8 cellular contexts compared by ENCODE assay signal in the genomic region with DNA sequence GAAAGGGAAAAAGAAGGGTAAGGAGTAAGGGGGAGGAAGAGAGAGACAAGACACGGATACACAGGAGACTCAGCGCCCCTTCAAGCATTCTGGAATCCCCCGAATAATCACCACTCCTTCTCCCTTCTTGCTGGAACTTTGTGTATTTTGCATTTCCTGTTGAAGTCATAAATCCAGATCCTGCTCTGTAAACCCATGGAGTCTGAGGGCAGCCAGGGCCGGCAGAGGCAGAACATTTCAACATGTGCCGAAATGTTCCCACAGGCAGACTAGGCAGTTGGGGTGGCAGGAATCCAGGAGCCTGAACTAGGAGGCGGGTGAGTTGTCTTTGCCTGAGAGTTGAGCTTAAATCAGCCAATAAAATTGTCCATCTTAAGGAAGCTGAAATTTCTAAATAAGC.
DNase-seq lines count a peak whose midpoint lies in the region; ATAC-seq, FAIRE-seq and TF ChIP-seq lines count a peak whose summit lies in the region.

No MANE protein-coding gene starts in this region.

- no peak for TF ChIP-seq POLR2A in Peyer's patch (IDR thresholded peaks at IDR 0.05)
- no peak for TF ChIP-seq POLR2A in esophagus squamous epithelium (IDR thresholded peaks at IDR 0.05)
- no peak for TF ChIP-seq POLR2A in transverse colon (IDR thresholded peaks at IDR 0.05)

- no peak for FAIRE-seq in D721Med (lab: Jason Lieb, UNC)

- H3K9me3 ChIP-seq in Peyer's patch (no peaks in the 10 kb centered on the region), esophagus squamous epithelium (no peaks in the 10 kb centered on the region), transverse colon (no peaks in the 10 kb centered on the region)

- ATAC-seq in HG03025 (IDR thresholded peaks at IDR 0.05; ENCODE audit: low FRiP score, unreplicated experiment) (no peak), GM18867 (IDR thresholded peaks at IDR 0.05; ENCODE audit: unreplicated experiment) (no peak)

- peak in 2 of 3 donors; percentile 41 to 82 for DNase-seq in Peyer's patch
- peak; percentile 28 for DNase-seq in esophagus squamous epithelium (lab: John Stamatoyannopoulos, UW)
- peak; percentile 39 for DNase-seq in midbrain (lab: John Stamatoyannopoulos, UW)
- peak; percentile 76 for DNase-seq in transverse colon
- DNase-seq in SKM-1 treated with dmso at 0.1 percent for 144 hours (lab: John Stamatoyannopoulos, UW; ENCODE audit: unreplicated experiment): no peak
- DNase-seq in D721Med (ENCODE audit: insufficient read length, low spot score): no peak

- peaks cover 0 to 28% (median 0%) of the 10 kb centered on the region in 4 donors for H3K4me1 ChIP-seq in Peyer's patch
- peaks cover 18 to 97% (median 73%) of the 10 kb centered on the region in 3 donors for H3K4me1 ChIP-seq in esophagus squamous epithelium
- peaks cover 19 to 35% (median 23%) of the 10 kb centered on the region in 4 donors for H3K4me1 ChIP-seq in transverse colon

- no peaks in the 10 kb centered on the region for H3K27me3 ChIP-seq in Peyer's patch
- no peaks in the 10 kb centered on the region for H3K27me3 ChIP-seq in esophagus squamous epithelium
- H3K27me3 ChIP-seq in transverse colon: no peaks in the 10 kb centered on the region

- intact Hi-C loops in esophagus squamous epithelium (cut with DNase I) (no loop called here), transverse colon (cut with DNase I; ENCODE audit: low total_unique reads) (no loop called here)

- 19 to 28% methylated on average over 4 to 6 of the region's 6 CpGs for WGBS in esophagus squamous epithelium, 2 donors
- 22 to 29% methylated on average over 5 to 6 of the region's 6 CpGs for WGBS in transverse colon (ENCODE audit: low coverage in 1 of 2), 2 donors

- peak overlapping the region; percentile 46 to 77 (median 64) for H3K27ac ChIP-seq in Peyer's patch
- H3K27ac ChIP-seq in esophagus squamous epithelium: peak overlapping the region; percentile 72 to 89 (median 85)
- H3K27ac ChIP-seq in transverse colon: peak overlapping the region; percentile 45 to 83 (median 80)

- TF ChIP-seq EP300 in transverse colon (IDR thresholded peaks at IDR 0.05; ENCODE audit: low read depth): peak; percentile 68

- no peak for TF ChIP-seq CTCF in Peyer's patch (IDR thresholded peaks at IDR 0.05)
- TF ChIP-seq CTCF in esophagus squamous epithelium (IDR thresholded peaks at IDR 0.05): no peak
- no peak for TF ChIP-seq CTCF in transverse colon (IDR thresholded peaks at IDR 0.05)
- TF ChIP-seq CTCF in D721Med (IDR thresholded peaks at IDR 0.05; ENCODE audit: insufficient read depth, missing control alignments): no peak

- in situ Hi-C loops in transverse colon (cut with MboI; ENCODE audit: low pct_ligation_motif_present in 1 of 4, low pct_unique_long_range_greater_than_20kb in 1 of 4, low sequenced_read_pairs in 3 of 4): no loop called here

- H3K36me3 ChIP-seq in Peyer's patch (no peaks in the 10 kb centered on the region), esophagus squamous epithelium (no peaks in the 10 kb centered on the region), transverse colon (no peaks in the 10 kb centered on the region)

- H3K4me3 ChIP-seq in Peyer's patch (no peak overlapping the region), esophagus squamous epithelium (peak overlapping the region in 1 of 4 donors; percentile 8), transverse colon (no peak overlapping the region)

Comparison
In these comparisons a context has a peak if more than half of its experiments do, and no peak if none do; other contexts are left out.
1. DNase-seq: peak in Peyer's patch (2 of 3), esophagus squamous epithelium (single experiment), midbrain (single experiment) and transverse colon (single experiment); none in SKM-1 treated with dmso at 0.1 percent for 144 hours (single experiment) and D721Med (single experiment).
2. Peak in every context shown above with its lines, with median percentiles within 50 percentile points of each other: H3K27ac ChIP-seq.